Comparison of ENCODE assay signal across 1 cellular context in genomic region chr20:64100566-64100888, GRCh38.
TF ChIP-seq lines count a peak whose summit lies in the region.

No MANE protein-coding gene starts in this region.

TF ChIP-seq in GM12878, 131 proteins besides CTCF, POLR2A, EP300 and RAD21:
- TF ChIP-seq BHLHE40 (IDR thresholded peaks at IDR 0.05; ENCODE audit: borderline replicate concordance in 1 of 2, low read depth in 2 of 2, low read length in 1 of 2) (0 out of 4 replicates have a peak, but pooled peaks of 1 of the 2 experiments have one; percentile 34), MTA3 (IDR thresholded peaks at IDR 0.05; ENCODE audit: borderline replicate concordance, low read length) (no peak), KDM1A (IDR thresholded peaks at IDR 0.05; ENCODE audit: borderline replicate concordance) (no peak), SMC3 (IDR thresholded peaks at IDR 0.05; ENCODE audit: borderline replicate concordance, low read length) (no peak), ETV6 (conservative IDR thresholded peaks at IDR 0.05 in 1 of 2, IDR thresholded peaks at IDR 0.05 in 1 of 2; ENCODE audit: borderline replicate concordance in 1 of 2, low read depth in 1 of 2) (no peak), IKZF1 (conservative IDR thresholded peaks at IDR 0.05) (peak; percentile 17), ZNF24 (IDR thresholded peaks at IDR 0.05) (no peak)
TF ChIP-seq in GM12878: peak in this region for 2.
